18 cellular contexts compared by ENCODE assay signal in genomic region chr21:42670884-42671283, GRCh38. TPM values are rescaled to one million over a fixed set of nuclear protein-coding genes. Genes with fewer than 3 reads are reported as not detected.
DNase-seq lines count a peak whose midpoint lies in the region; ATAC-seq and TF ChIP-seq lines count a peak whose summit lies in the region.
"Had no signal": no experiment of that assay in that cellular context is flagged by ENCODE, and none has a peak within 500 bp of the region (broad histone marks: within the 10 kb centered on the region; RNA-seq: fewer than 3 reads in every experiment).

No MANE protein-coding gene starts in this region.

- POLR2A ChIA-PET in OCI-LY7 (lab: Charles Lee), result interaction anchor here (0.6 to 1.4 kb wide), 2 partner anchors 11 to 142 kb away, joined by 3 to 6 read pairs; no protein-coding TSS in a partner anchor
- POLR2A ChIA-PET in activated CD8-positive, alpha-beta T cell treated with anti-CD3 and anti-CD28 coated beads, Interleukin-2, amount 10 ng/mL, durations not matched to agents 7 days and 5 days (lab: Charles Lee), result interaction anchor here (0.6 kb wide), 1 partner anchor 211 kb away, joined by 3 read pairs; no protein-coding TSS in a partner anchor

- no peak overlapping the region for H3K4me3 ChIP-seq in BLaER1 treated with 17β-estradiol and CSF1 and Interleukin-3, amounts not matched to agents 10 nM and 100 nM
- H3K4me3 ChIP-seq in OCI-LY7 (ENCODE audit: low read depth, low read length, poor library complexity, severe bottlenecking), result peak overlapping the region; percentile 34
- H3K4me3 ChIP-seq: GM12878 had no signal

- TSS peak; percentile 41 for BruUV-seq in OCI-LY7 (replicated peaks; lab: Mats Ljungman, UMichigan)

- TF ChIP-seq CTCF in OCI-LY7 (conservative IDR thresholded peaks at IDR 0.05; ENCODE audit: low read length), result no peak

- peak; percentile 47 for ATAC-seq in activated CD8-positive, alpha-beta T cell treated with anti-CD3 and anti-CD28 coated beads, Interleukin-2, amount 10 ng/mL, durations not matched to agents 7 days and 5 days
- no peak for ATAC-seq in HG03159 (IDR thresholded peaks at IDR 0.05; ENCODE audit: unreplicated experiment)
- ATAC-seq: GM12878; natural killer cell treated with Interleukin-12 subunit alpha and Interleukin-12 subunit beta and Interleukin-15 and Interleukin-18, amount 100 ng/mL, for 72 hours; Panc1 had no signal

- no peaks in the 10 kb centered on the region for H3K27me3 Mint-ChIP-seq in activated CD8-positive, alpha-beta T cell treated with anti-CD3 and anti-CD28 coated beads, Interleukin-2, amount 10 ng/mL, durations not matched to agents 7 days and 5 days (ENCODE audit: low read depth)

- H3K9me3 ChIP-seq in BLaER1 treated with 17β-estradiol and CSF1 and Interleukin-3, amounts not matched to agents 10 nM and 100 nM (replicated peaks in 1 of 11), result peaks cover 0 to 7% (median 0%) of the 10 kb centered on the region in 11 experiments; a peak in 4 of 22 replicates
- H3K9me3 ChIP-seq in OCI-LY7 (ENCODE audit: low read length), result no peaks in the 10 kb centered on the region

- H3K36me3 ChIP-seq in BLaER1 treated with 17β-estradiol and CSF1 and Interleukin-3, amounts not matched to agents 10 nM and 100 nM, result no peaks in the 10 kb centered on the region
- no peaks in the 10 kb centered on the region for H3K36me3 ChIP-seq in OCI-LY7 (ENCODE audit: insufficient read depth, low read length)

- peaks cover 0 to 81% (median 61%) of the 10 kb centered on the region in 11 experiments; a peak in 17 of 22 replicates for H4K20me1 ChIP-seq in BLaER1 treated with 17β-estradiol and CSF1 and Interleukin-3, amounts not matched to agents 10 nM and 100 nM
- no peaks in the 10 kb centered on the region for H4K20me1 ChIP-seq in OCI-LY7 (ENCODE audit: insufficient read depth, low read length)

- H3K9me3 Mint-ChIP-seq in activated CD8-positive, alpha-beta T cell treated with anti-CD3 and anti-CD28 coated beads, Interleukin-2, amount 10 ng/mL, durations not matched to agents 7 days and 5 days (ENCODE audit: insufficient read depth), result no peaks in the 10 kb centered on the region
- H3K9me3 Mint-ChIP-seq: activated CD4-positive, alpha-beta memory T cell treated with anti-CD3 and anti-CD28 coated beads, Interleukin-2, amount 10 ng/mL, durations not matched to agents 7 days and 5 days; natural killer cell treated with Interleukin-12 subunit alpha and Interleukin-12 subunit beta and Interleukin-15 and Interleukin-18, amount 100 ng/mL, for 72 hours had no signal

- H3K27ac Mint-ChIP-seq in activated CD8-positive, alpha-beta T cell treated with anti-CD3 and anti-CD28 coated beads, Interleukin-2, amount 10 ng/mL, durations not matched to agents 7 days and 5 days, result no peak overlapping the region
- H3K27ac Mint-ChIP-seq: activated CD4-positive, alpha-beta memory T cell treated with anti-CD3 and anti-CD28 coated beads, Interleukin-2, amount 10 ng/mL, durations not matched to agents 7 days and 5 days; natural killer cell treated with Interleukin-12 subunit alpha and Interleukin-12 subunit beta and Interleukin-15 and Interleukin-18, amount 100 ng/mL, for 72 hours had no signal

- H3K4me2 ChIP-seq in BLaER1 treated with 17β-estradiol and CSF1 and Interleukin-3, amounts not matched to agents 10 nM and 100 nM, result peak overlapping the region; percentile 53 to 87 (median 76)
- peak overlapping the region; percentile 65 for H3K4me2 ChIP-seq in OCI-LY7 (ENCODE audit: low read length)

- no peaks in the 10 kb centered on the region for H3K9me2 ChIP-seq in OCI-LY7 (ENCODE audit: insufficient read depth, low read length)

- peak; percentile 74 for DNase-seq in GF-D8 (lab: John Stamatoyannopoulos, UW)
- peak; percentile 61 for DNase-seq in OCI-LY7 (ENCODE audit: low spot score)
- DNase-seq in activated CD8-positive, alpha-beta T cell treated with anti-CD3 and anti-CD28 coated beads, Interleukin-2, amount 10 ng/mL, durations not matched to agents 7 days and 5 days, result no peak
- no peak for DNase-seq in SW 1271 (lab: John Stamatoyannopoulos, UW)
- DNase-seq in occipital lobe (lab: John Stamatoyannopoulos, UW), result no peak
- no peak for DNase-seq in activated naive CD4-positive, alpha-beta T cell treated with Interleukin-2 at 50 U/mL for 16 hours
- DNase-seq: activated CD4-positive, alpha-beta memory T cell treated with anti-CD3 and anti-CD28 coated beads, Interleukin-2, amount 10 ng/mL, durations not matched to agents 7 days and 5 days; foreskin fibroblast; GDM1; hippocampal formation; islet precursor cell; NCI-H187; stimulated activated CD8-positive, alpha-beta memory T cell treated with anti-CD3 and anti-CD28 coated beads, Interleukin-4, amount 100 ng/mL, for 48 hours had no signal

- peaks cover 96 to 100% (median 100%) of the 10 kb centered on the region in 11 experiments for H3K27me3 ChIP-seq in BLaER1 treated with 17β-estradiol and CSF1 and Interleukin-3, amounts not matched to agents 10 nM and 100 nM

- H3K4me1 ChIP-seq in BLaER1 treated with 17β-estradiol and CSF1 and Interleukin-3, amounts not matched to agents 10 nM and 100 nM, result peaks cover 39 to 65% (median 56%) of the 10 kb centered on the region in 10 experiments
- H3K4me1 ChIP-seq in OCI-LY7 (ENCODE audit: insufficient read depth, low read length, poor library complexity, severe bottlenecking), result peaks cover 50% of the 10 kb centered on the region

- intact Hi-C loops in OCI-LY7 (cut with micrococcal nuclease; ENCODE audit: unreplicated experiment), result no loop called here

- peaks cover 9% of the 10 kb centered on the region; the same call in 1 of the 2 replicates for H3K79me2 ChIP-seq in OCI-LY7 (ENCODE audit: insufficient read depth, low read depth, low read length)

- CTCF ChIA-PET in OCI-LY7 (lab: Charles Lee; ENCODE audit: unreplicated experiment), result no interaction called here
- CTCF ChIA-PET in activated CD8-positive, alpha-beta T cell treated with anti-CD3 and anti-CD28 coated beads, Interleukin-2, amount 10 ng/mL, durations not matched to agents 7 days and 5 days (lab: Charles Lee), result interaction anchor here (0.6 kb wide), 1 partner anchor 17 kb away, joined by 3 read pairs; no protein-coding TSS in a partner anchor

- no peak overlapping the region for H3K4me3 Mint-ChIP-seq in activated CD8-positive, alpha-beta T cell treated with anti-CD3 and anti-CD28 coated beads, Interleukin-2, amount 10 ng/mL, durations not matched to agents 7 days and 5 days
- H3K4me3 Mint-ChIP-seq: activated CD4-positive, alpha-beta memory T cell treated with anti-CD3 and anti-CD28 coated beads, Interleukin-2, amount 10 ng/mL, durations not matched to agents 7 days and 5 days; natural killer cell treated with Interleukin-12 subunit alpha and Interleukin-12 subunit beta and Interleukin-15 and Interleukin-18, amount 100 ng/mL, for 72 hours had no signal

- no peak overlapping the region for H3K27ac ChIP-seq in BLaER1 treated with 17β-estradiol and CSF1 and Interleukin-3, amounts not matched to agents 10 nM and 100 nM
- H3K27ac ChIP-seq in OCI-LY7 (ENCODE audit: low read depth, low read length, poor library complexity, severe bottlenecking), result peak overlapping the region; percentile 49

- H2AFZ ChIP-seq in OCI-LY7 (ENCODE audit: low read length), result peak overlapping the region; percentile 30; the same call in 1 of the 2 replicates

- H3K9ac ChIP-seq in BLaER1 treated with 17β-estradiol and CSF1 and Interleukin-3, amounts not matched to agents 10 nM and 100 nM, result no peak overlapping the region

- H3K4me1 Mint-ChIP-seq in activated CD8-positive, alpha-beta T cell treated with anti-CD3 and anti-CD28 coated beads, Interleukin-2, amount 10 ng/mL, durations not matched to agents 7 days and 5 days (ENCODE audit: low read depth), result peaks cover 7% of the 10 kb centered on the region

- H3K36me3 Mint-ChIP-seq in activated CD8-positive, alpha-beta T cell treated with anti-CD3 and anti-CD28 coated beads, Interleukin-2, amount 10 ng/mL, durations not matched to agents 7 days and 5 days (ENCODE audit: low read depth), result no peaks in the 10 kb centered on the region
- H3K36me3 Mint-ChIP-seq: natural killer cell treated with Interleukin-12 subunit alpha and Interleukin-12 subunit beta and Interleukin-15 and Interleukin-18, amount 100 ng/mL, for 72 hours had no signal

RNA-seq across cellular contexts. Expression of gene PDE9A, which starts 17.5 kb away (rescaled TPM):
- total RNA-seq in OCI-LY7 (2014; rRNA removed; shearing (Covaris generic)), result 8.0 and 11.4 TPM in 2 replicates
- 20.3 and 22.4 TPM in 2 replicates for total RNA-seq in OCI-LY7 (2022)
- total RNA-seq in activated CD8-positive, alpha-beta T cell treated with anti-CD3 and anti-CD28 coated beads, Interleukin-2, amount 10 ng/mL, durations not matched to agents 7 days and 5 days, result 10 to 100 TPM in 1 of 2 experiments, 1 to 10 TPM in 1; 8.3 to 10.8 TPM
- total RNA-seq in occipital lobe, result 16.7 TPM

Comparison
In these comparisons a context has a peak if more than half of its experiments do, and no peak if none do; other contexts are left out.
1. DNase-seq: peak in GF-D8 (single experiment) and OCI-LY7 (single experiment); none in activated CD8-positive, alpha-beta T cell treated with anti-CD3 and anti-CD28 coated beads, Interleukin-2, amount 10 ng/mL, durations not matched to agents 7 days and 5 days (single experiment), SW 1271 (0 of 2), occipital lobe (single experiment) and activated naive CD4-positive, alpha-beta T cell treated with Interleukin-2 at 50 U/mL for 16 hours (single experiment).